Comparison of ENCODE assay signal across 13 cellular contexts in genomic region chrX:39752820-39753219, GRCh38.
DNase-seq lines count a peak whose midpoint lies in the region; ATAC-seq, FAIRE-seq and TF ChIP-seq lines count a peak whose summit lies in the region.
"Had no signal": no experiment of that assay in that cellular context is flagged by ENCODE, and none has a peak within 500 bp of the region (broad histone marks: within the 10 kb centered on the region; RNA-seq: fewer than 3 reads in every experiment).

No MANE protein-coding gene starts in this region.

- H3K27ac Mint-ChIP-seq in naive thymus-derived CD8-positive, alpha-beta T cell = no peak overlapping the region
- H3K27ac Mint-ChIP-seq: activated naive CD8-positive, alpha-beta T cell; B cell had no signal

- intact Hi-C loops in Right ventricle myocardium superior (cut with DNase I) = no loop called here

- H3K4me1 Mint-ChIP-seq in naive thymus-derived CD8-positive, alpha-beta T cell = peaks cover 2 to 14% (median 10%) of the 10 kb centered on the region in 4 donors
- H3K4me1 Mint-ChIP-seq: B cell had no signal

- DNase-seq in Right ventricle myocardium superior (peak; percentile 46), right atrium auricular region (ENCODE audit: low spot score) (no peak), RPMI7951 (ENCODE audit: low read depth) (peak; percentile 56), hippocampal formation (lab: John Stamatoyannopoulos, UW) (peak; percentile 31 to 41), ureter (ENCODE audit: low spot score) (peak; percentile 64), H54 (ENCODE audit: insufficient read length, low spot score) (no peak)
- no peak for DNase-seq in naive thymus-derived CD8-positive, alpha-beta T cell
- DNase-seq: WERI-Rb-1 had no signal

- no peak overlapping the region for H3K4me3 Mint-ChIP-seq in naive thymus-derived CD8-positive, alpha-beta T cell
- H3K4me3 Mint-ChIP-seq: activated naive CD8-positive, alpha-beta T cell; B cell had no signal

- H3K27ac ChIP-seq in right atrium auricular region = peak overlapping the region in 1 of 2 donors; percentile 29
- H3K27ac ChIP-seq: foreskin keratinocyte, WERI-Rb-1 had no signal

- no peak for FAIRE-seq in H54 (lab: Jason Lieb, UNC)
- FAIRE-seq: GM18507 had no signal

- H3K27me3 Mint-ChIP-seq in naive thymus-derived CD8-positive, alpha-beta T cell = no peaks in the 10 kb centered on the region
- H3K27me3 Mint-ChIP-seq: activated naive CD8-positive, alpha-beta T cell had no signal

- POLR2A ChIA-PET in naive thymus-derived CD8-positive, alpha-beta T cell (lab: Charles Lee) = no interaction called here

- no peaks in the 10 kb centered on the region for H3K36me3 ChIP-seq in right atrium auricular region
- H3K36me3 ChIP-seq: WERI-Rb-1 had no signal

- H3K9me3 Mint-ChIP-seq in naive thymus-derived CD8-positive, alpha-beta T cell = no peaks in the 10 kb centered on the region

- ATAC-seq in Right ventricle myocardium superior (ENCODE audit: poor library complexity) (peak; percentile 48), GM21526 (IDR thresholded peaks at IDR 0.05; ENCODE audit: low FRiP score, unreplicated experiment) (no peak)
- ATAC-seq in naive thymus-derived CD8-positive, alpha-beta T cell = no peak

- TF ChIP-seq CTCF in right atrium auricular region (IDR thresholded peaks at IDR 0.05) = no peak

- H3K4me1 ChIP-seq in right atrium auricular region = peaks cover 0 to 15% of the 10 kb centered on the region in 2 donors
- H3K4me1 ChIP-seq: foreskin keratinocyte had no signal

- no peak overlapping the region for H3K4me3 ChIP-seq in right atrium auricular region

- no peaks in the 10 kb centered on the region for H3K9me3 ChIP-seq in right atrium auricular region

- no peak for TF ChIP-seq POLR2A in H54 (IDR thresholded peaks at IDR 0.05; ENCODE audit: low read depth, low read length)

- H3K27me3 ChIP-seq in right atrium auricular region = no peaks in the 10 kb centered on the region
- H3K27me3 ChIP-seq: foreskin keratinocyte had no signal

- no peaks in the 10 kb centered on the region for H3K36me3 Mint-ChIP-seq in naive thymus-derived CD8-positive, alpha-beta T cell
- H3K36me3 Mint-ChIP-seq: activated naive CD8-positive, alpha-beta T cell had no signal

Comparison
In these comparisons a context has a peak if more than half of its experiments do, and no peak if none do; other contexts are left out.
1. DNase-seq: peak in Right ventricle myocardium superior (single experiment), RPMI7951 (single experiment), hippocampal formation (2 of 2) and ureter (single experiment); none in right atrium auricular region (single experiment), naive thymus-derived CD8-positive, alpha-beta T cell (0 of 10) and H54 (single experiment).